ENCODE assay signal across 21 cellular contexts in genomic region chr11:66477256-66478201, GRCh38. TPM values are rescaled to one million over a fixed set of nuclear protein-coding genes. Genes with fewer than 3 reads are reported as not detected.
DNase-seq lines count a peak whose midpoint lies in the region; ATAC-seq lines count a peak whose summit lies in the region.
"Had no signal": no experiment of that assay in that cellular context is flagged by ENCODE, and none has a peak within 500 bp of the region (broad histone marks: within the 10 kb centered on the region; RNA-seq: fewer than 3 reads in every experiment).

No MANE protein-coding gene starts in this region.

- H3K9me3 Mint-ChIP-seq in activated naive CD4-positive, alpha-beta T cell treated with anti-CD3 and anti-CD28 coated beads for 36 hours, result no peaks in the 10 kb centered on the region
- H3K9me3 Mint-ChIP-seq in activated T-helper 1 cell treated with anti-CD3 and anti-CD28 coated beads, Interleukin-12 subunit alpha, Interleukin-12 subunit beta, Interleukin-2, Interleukin-4 antibody, amounts not matched to agents 30 ng/mL and 10 ng/mL and 1 ng/mL, durations not matched to agents 14 hours and 24 hours and 36 hours, result no peaks in the 10 kb centered on the region
- H3K9me3 Mint-ChIP-seq in stimulated activated memory B cell treated with anti-CD40 and anti-IgM and Interleukin-4, amounts not matched to agents 10 μg/mL and 1 μg/mL and 100 μg/mL, for 72 hours, result no peaks in the 10 kb centered on the region
- no peaks in the 10 kb centered on the region for H3K9me3 Mint-ChIP-seq in CD4-positive, alpha-beta memory T cell
- H3K9me3 Mint-ChIP-seq: memory B cell had no signal

- no peaks in the 10 kb centered on the region for H3K27me3 ChIP-seq in CD4-positive, alpha-beta memory T cell (ENCODE audit: insufficient read depth, low read length)
- H3K27me3 ChIP-seq: right atrium auricular region had no signal

- CTCF ChIA-PET in activated naive CD4-positive, alpha-beta T cell treated with anti-CD3 and anti-CD28 coated beads for 36 hours (lab: Charles Lee), result interaction anchor here (0.6 to 1.9 kb wide), 2 partner anchors 10 to 106 kb away, joined by 4 to 16 read pairs; partner anchors contain the start of gene PELI3
- CTCF ChIA-PET in CD4-positive, alpha-beta memory T cell (lab: Charles Lee; ENCODE audit: partially characterized antibody), result interaction anchor here (1.4 kb wide), 3 partner anchors 7 to 10 kb away, joined by 3 to 7 read pairs (median 3); no protein-coding TSS in a partner anchor

- POLR2A ChIA-PET in CD4-positive, alpha-beta memory T cell (lab: Charles Lee; ENCODE audit: partially characterized antibody), result interaction anchor here (1.0 to 2.3 kb wide), 3 partner anchors 11 to 68 kb away, joined by 3 to 8 read pairs (median 6); partner anchors contain the start of gene PELI3

- H3K27ac ChIP-seq in CD4-positive, alpha-beta memory T cell (ENCODE audit: low read depth, low read length), result no peak overlapping the region
- H3K27ac ChIP-seq: C4-2B, right atrium auricular region had no signal

- peaks cover 21% of the 10 kb centered on the region for H3K4me1 Mint-ChIP-seq in activated naive CD4-positive, alpha-beta T cell treated with anti-CD3 and anti-CD28 coated beads for 36 hours (ENCODE audit: low read depth)
- peaks cover 37% of the 10 kb centered on the region for H3K4me1 Mint-ChIP-seq in activated T-helper 1 cell treated with anti-CD3 and anti-CD28 coated beads, Interleukin-12 subunit alpha, Interleukin-12 subunit beta, Interleukin-2, Interleukin-4 antibody, amounts not matched to agents 30 ng/mL and 10 ng/mL and 1 ng/mL, durations not matched to agents 14 hours and 24 hours and 36 hours (ENCODE audit: low read depth)
- H3K4me1 Mint-ChIP-seq in stimulated activated memory B cell treated with anti-CD40 and anti-IgM and Interleukin-4, amounts not matched to agents 10 μg/mL and 1 μg/mL and 100 μg/mL, for 72 hours, result peaks cover 30% of the 10 kb centered on the region
- H3K4me1 Mint-ChIP-seq in CD4-positive, alpha-beta memory T cell, result peaks cover 12 to 39% (median 18%) of the 10 kb centered on the region in 4 donors

- no peaks in the 10 kb centered on the region for H3K9me3 ChIP-seq in CD4-positive, alpha-beta memory T cell (ENCODE audit: control insufficient read depth in 1 of 2, low read length in 2 of 2)
- H3K9me3 ChIP-seq: right atrium auricular region had no signal

- no peak for DNase-seq in activated naive CD4-positive, alpha-beta T cell treated with anti-CD3 and anti-CD28 coated beads for 36 hours
- DNase-seq in activated naive CD4-positive, alpha-beta T cell (lab: John Stamatoyannopoulos, UW), result no peak
- DNase-seq in activated T-helper 1 cell treated with anti-CD3 and anti-CD28 coated beads, Interleukin-12 subunit alpha, Interleukin-12 subunit beta, Interleukin-2, Interleukin-4 antibody, amounts not matched to agents 30 ng/mL and 10 ng/mL and 1 ng/mL, durations not matched to agents 14 hours and 24 hours and 36 hours (ENCODE audit: low spot score), result no peak
- peak; percentile 77 for DNase-seq in myocyte (ENCODE audit: low read depth)
- DNase-seq in CD4-positive, alpha-beta memory T cell, result no peak
- DNase-seq in left lobe of liver (ENCODE audit: low spot score), result no peak
- DNase-seq in stimulated activated naive CD4-positive, alpha-beta T cell (lab: John Stamatoyannopoulos, UW), result no peak
- DNase-seq: ACHN, amniotic stem cell, DMS79 treated with DMSO at 0.1 percent for 48 hours, erythroblast, Kasumi-1, NCI-H1105 treated with DMSO at 0.1 percent for 48 hours, NCI-H2171, NCI-H69, SHP77 had no signal

- no peak overlapping the region for H3K4me3 ChIP-seq in CD4-positive, alpha-beta memory T cell (ENCODE audit: low read length in 2 of 2)
- H3K4me3 ChIP-seq: right atrium auricular region had no signal

- ATAC-seq in stimulated activated memory B cell treated with anti-CD40 and anti-IgM and Interleukin-4, amounts not matched to agents 10 μg/mL and 1 μg/mL and 100 μg/mL, for 72 hours, result no peak
- ATAC-seq in left lobe of liver, result no peak

- no peaks in the 10 kb centered on the region for H3K27me3 Mint-ChIP-seq in activated naive CD4-positive, alpha-beta T cell treated with anti-CD3 and anti-CD28 coated beads for 36 hours (ENCODE audit: low read depth)
- no peaks in the 10 kb centered on the region for H3K27me3 Mint-ChIP-seq in activated T-helper 1 cell treated with anti-CD3 and anti-CD28 coated beads, Interleukin-12 subunit alpha, Interleukin-12 subunit beta, Interleukin-2, Interleukin-4 antibody, amounts not matched to agents 30 ng/mL and 10 ng/mL and 1 ng/mL, durations not matched to agents 14 hours and 24 hours and 36 hours (ENCODE audit: insufficient read depth)
- no peaks in the 10 kb centered on the region for H3K27me3 Mint-ChIP-seq in stimulated activated memory B cell treated with anti-CD40 and anti-IgM and Interleukin-4, amounts not matched to agents 10 μg/mL and 1 μg/mL and 100 μg/mL, for 72 hours
- no peaks in the 10 kb centered on the region for H3K27me3 Mint-ChIP-seq in CD4-positive, alpha-beta memory T cell
- H3K27me3 Mint-ChIP-seq: memory B cell had no signal

- intact Hi-C loops in activated naive CD4-positive, alpha-beta T cell treated with anti-CD3 and anti-CD28 coated beads for 36 hours (cut with micrococcal nuclease), result no loop called here
- intact Hi-C loops in activated T-helper 1 cell treated with anti-CD3 and anti-CD28 coated beads, Interleukin-12 subunit alpha, Interleukin-12 subunit beta, Interleukin-2, Interleukin-4 antibody, amounts not matched to agents 30 ng/mL and 10 ng/mL and 1 ng/mL, durations not matched to agents 14 hours and 24 hours and 36 hours (cut with micrococcal nuclease), result no loop called here
- intact Hi-C loops in CD4-positive, alpha-beta memory T cell (cut with micrococcal nuclease), result loop anchor here (2.0 kb wide), 1 partner anchor 67 kb away; no protein-coding TSS in a partner anchor

- no peak overlapping the region for H3K4me3 Mint-ChIP-seq in activated naive CD4-positive, alpha-beta T cell treated with anti-CD3 and anti-CD28 coated beads for 36 hours
- peak overlapping the region; percentile 68 for H3K4me3 Mint-ChIP-seq in activated T-helper 1 cell treated with anti-CD3 and anti-CD28 coated beads, Interleukin-12 subunit alpha, Interleukin-12 subunit beta, Interleukin-2, Interleukin-4 antibody, amounts not matched to agents 30 ng/mL and 10 ng/mL and 1 ng/mL, durations not matched to agents 14 hours and 24 hours and 36 hours
- H3K4me3 Mint-ChIP-seq in stimulated activated memory B cell treated with anti-CD40 and anti-IgM and Interleukin-4, amounts not matched to agents 10 μg/mL and 1 μg/mL and 100 μg/mL, for 72 hours, result peak overlapping the region; percentile 35
- peak overlapping the region in 4 of 8 donors; percentile 26 to 57 (median 48) for H3K4me3 Mint-ChIP-seq in CD4-positive, alpha-beta memory T cell
- H3K4me3 Mint-ChIP-seq: memory B cell had no signal

- H3K36me3 Mint-ChIP-seq in activated naive CD4-positive, alpha-beta T cell treated with anti-CD3 and anti-CD28 coated beads for 36 hours (ENCODE audit: low read depth), result peaks cover 3% of the 10 kb centered on the region
- peaks cover 4% of the 10 kb centered on the region for H3K36me3 Mint-ChIP-seq in activated T-helper 1 cell treated with anti-CD3 and anti-CD28 coated beads, Interleukin-12 subunit alpha, Interleukin-12 subunit beta, Interleukin-2, Interleukin-4 antibody, amounts not matched to agents 30 ng/mL and 10 ng/mL and 1 ng/mL, durations not matched to agents 14 hours and 24 hours and 36 hours (ENCODE audit: low read depth)
- H3K36me3 Mint-ChIP-seq in stimulated activated memory B cell treated with anti-CD40 and anti-IgM and Interleukin-4, amounts not matched to agents 10 μg/mL and 1 μg/mL and 100 μg/mL, for 72 hours, result peaks cover 13% of the 10 kb centered on the region
- peaks cover 0 to 15% of the 10 kb centered on the region in 2 donors for H3K36me3 Mint-ChIP-seq in CD4-positive, alpha-beta memory T cell
- H3K36me3 Mint-ChIP-seq: memory B cell had no signal

- peak overlapping the region; percentile 51 for H3K27ac Mint-ChIP-seq in activated naive CD4-positive, alpha-beta T cell treated with anti-CD3 and anti-CD28 coated beads for 36 hours
- H3K27ac Mint-ChIP-seq in activated T-helper 1 cell treated with anti-CD3 and anti-CD28 coated beads, Interleukin-12 subunit alpha, Interleukin-12 subunit beta, Interleukin-2, Interleukin-4 antibody, amounts not matched to agents 30 ng/mL and 10 ng/mL and 1 ng/mL, durations not matched to agents 14 hours and 24 hours and 36 hours, result no peak overlapping the region
- no peak overlapping the region for H3K27ac Mint-ChIP-seq in stimulated activated memory B cell treated with anti-CD40 and anti-IgM and Interleukin-4, amounts not matched to agents 10 μg/mL and 1 μg/mL and 100 μg/mL, for 72 hours
- H3K27ac Mint-ChIP-seq in CD4-positive, alpha-beta memory T cell, result peak overlapping the region in 2 of 7 donors; percentile 68 to 70
- H3K27ac Mint-ChIP-seq: memory B cell had no signal

- peaks cover 5% of the 10 kb centered on the region for H3K36me3 ChIP-seq in CD4-positive, alpha-beta memory T cell (ENCODE audit: insufficient read depth, low read length)

- peaks cover 20% of the 10 kb centered on the region for H3K4me1 ChIP-seq in CD4-positive, alpha-beta memory T cell (ENCODE audit: insufficient read depth, low read length)

RNA-seq across cellular contexts. Expression of gene DPP3, which starts 2.7 kb away (rescaled TPM):
- total RNA-seq in activated naive CD4-positive, alpha-beta T cell treated with anti-CD3 and anti-CD28 coated beads for 36 hours, result 10 to 100 TPM; 73.8 to 80.1 TPM
- total RNA-seq in activated T-helper 1 cell treated with anti-CD3 and anti-CD28 coated beads, Interleukin-12 subunit alpha, Interleukin-12 subunit beta, Interleukin-2, Interleukin-4 antibody, amounts not matched to agents 30 ng/mL and 10 ng/mL and 1 ng/mL, durations not matched to agents 14 hours and 24 hours and 36 hours, result 102 and 112 TPM in 2 replicates
- 52.7 TPM in 2 replicates for total RNA-seq in myocyte
- polyA plus RNA-seq in myocyte (2012), result 37.5 TPM
- total RNA-seq in CD4-positive, alpha-beta memory T cell, result 10 to 100 TPM; 21.0 to 24.0 TPM
- 10 to 100 TPM; 27.8 to 31.0 TPM for polyA plus RNA-seq in CD4-positive, alpha-beta memory T cell
- total RNA-seq in left lobe of liver, result 24.4 TPM

RNA-seq across cellular contexts. Expression of gene PELI3, which starts 10.8 kb away (rescaled TPM):
- 1 to 10 TPM; 2.3 to 2.4 TPM for total RNA-seq in activated naive CD4-positive, alpha-beta T cell treated with anti-CD3 and anti-CD28 coated beads for 36 hours
- total RNA-seq in activated T-helper 1 cell treated with anti-CD3 and anti-CD28 coated beads, Interleukin-12 subunit alpha, Interleukin-12 subunit beta, Interleukin-2, Interleukin-4 antibody, amounts not matched to agents 30 ng/mL and 10 ng/mL and 1 ng/mL, durations not matched to agents 14 hours and 24 hours and 36 hours, result 15.3 and 15.8 TPM in 2 replicates
- total RNA-seq in myocyte (5.5 and 9.3 TPM in 2 replicates), left lobe of liver (4.8 TPM)
- polyA plus RNA-seq in myocyte (2012), result 5.2 TPM
- total RNA-seq in CD4-positive, alpha-beta memory T cell, result 10 to 100 TPM; 25.3 to 25.9 TPM
- 1 to 10 TPM; 4.0 to 6.8 TPM for polyA plus RNA-seq in CD4-positive, alpha-beta memory T cell

RNA-seq across cellular contexts. Expression of gene BBS1, which starts 32.9 kb away (rescaled TPM):
- total RNA-seq in activated naive CD4-positive, alpha-beta T cell treated with anti-CD3 and anti-CD28 coated beads for 36 hours, result 10 to 100 TPM; 10.1 to 10.9 TPM
- 18.0 and 18.1 TPM in 2 replicates for total RNA-seq in activated T-helper 1 cell treated with anti-CD3 and anti-CD28 coated beads, Interleukin-12 subunit alpha, Interleukin-12 subunit beta, Interleukin-2, Interleukin-4 antibody, amounts not matched to agents 30 ng/mL and 10 ng/mL and 1 ng/mL, durations not matched to agents 14 hours and 24 hours and 36 hours
- 29.5 and 39.6 TPM in 2 replicates for total RNA-seq in myocyte
- polyA plus RNA-seq in myocyte (2012), result 28.6 TPM
- 10 to 100 TPM; 37.3 to 41.3 TPM for total RNA-seq in CD4-positive, alpha-beta memory T cell
- polyA plus RNA-seq in CD4-positive, alpha-beta memory T cell, result 10 to 100 TPM in 1 of 2 donors, 1 to 10 TPM in 1; 8.9 to 15.5 TPM
- 11.6 TPM for total RNA-seq in left lobe of liver

RNA-seq across cellular contexts. Expression of gene MRPL11, which starts 38.9 kb away (rescaled TPM):
- 100 to 1,000 TPM; 143 to 144 TPM for total RNA-seq in activated naive CD4-positive, alpha-beta T cell treated with anti-CD3 and anti-CD28 coated beads for 36 hours
- 93.0 and 93.6 TPM in 2 replicates for total RNA-seq in activated T-helper 1 cell treated with anti-CD3 and anti-CD28 coated beads, Interleukin-12 subunit alpha, Interleukin-12 subunit beta, Interleukin-2, Interleukin-4 antibody, amounts not matched to agents 30 ng/mL and 10 ng/mL and 1 ng/mL, durations not matched to agents 14 hours and 24 hours and 36 hours
- total RNA-seq in myocyte (23.1 and 27.9 TPM in 2 replicates), left lobe of liver (28.5 TPM)
- polyA plus RNA-seq in myocyte (2012), result 31.0 TPM
- 10 to 100 TPM; 22.0 to 27.9 TPM for total RNA-seq in CD4-positive, alpha-beta memory T cell
- polyA plus RNA-seq in CD4-positive, alpha-beta memory T cell, result 10 to 100 TPM; 76.9 to 78.1 TPM

RNA-seq across cellular contexts. Expression of gene NPAS4, which starts 56.7 kb away (rescaled TPM):
- not detected for total RNA-seq in activated naive CD4-positive, alpha-beta T cell treated with anti-CD3 and anti-CD28 coated beads for 36 hours
- not detected in 2 replicates for total RNA-seq in activated T-helper 1 cell treated with anti-CD3 and anti-CD28 coated beads, Interleukin-12 subunit alpha, Interleukin-12 subunit beta, Interleukin-2, Interleukin-4 antibody, amounts not matched to agents 30 ng/mL and 10 ng/mL and 1 ng/mL, durations not matched to agents 14 hours and 24 hours and 36 hours
- not detected in 2 replicates for total RNA-seq in myocyte
- polyA plus RNA-seq in myocyte (2012), result 0.03 TPM
- total RNA-seq in CD4-positive, alpha-beta memory T cell, result not detected
- not detected for polyA plus RNA-seq in CD4-positive, alpha-beta memory T cell
- not detected for total RNA-seq in left lobe of liver
- total RNA-seq: cardiac septum had no signal
